ENCODE assay signal across 1 cellular context in genomic region chr12:98513379-98514318, GRCh38.
TF ChIP-seq lines count a peak whose summit lies in the region.

No MANE protein-coding gene starts in this region.

TF ChIP-seq in HepG2, 621 proteins besides CTCF, POLR2A, EP300 and RAD21 (continued from another document):
- TF ChIP-seq E2F1 (CRISPR knock-in tag; IDR thresholded peaks at IDR 0.05) (no peak), NR2F6 (IDR thresholded peaks at IDR 0.05) (no peak), NR2F6 (CRISPR knock-in tag; IDR thresholded peaks at IDR 0.05) (no peak), MBD4 (IDR thresholded peaks at IDR 0.05; ENCODE audit: borderline replicate concordance, low read length) (no peak), PITX1 (CRISPR knock-in tag; IDR thresholded peaks at IDR 0.05) (no peak), STAT6 (CRISPR knock-in tag; IDR thresholded peaks at IDR 0.05; ENCODE audit: borderline replicate concordance) (no peak), ZNF639 (CRISPR knock-in tag; conservative IDR thresholded peaks at IDR 0.05) (no peak), GFI1 (CRISPR knock-in tag; IDR thresholded peaks at IDR 0.05; ENCODE audit: borderline replicate concordance) (no peak), ZNF615 (CRISPR knock-in tag; IDR thresholded peaks at IDR 0.05; ENCODE audit: borderline replicate concordance) (no peak), ZSCAN30 (CRISPR knock-in tag; IDR thresholded peaks at IDR 0.05) (no peak)
